ENCODE assay signal across 14 cellular contexts in genomic region chr3:128395500-128396125, GRCh38.
DNase-seq lines count a peak whose midpoint lies in the region; ATAC-seq, FAIRE-seq and TF ChIP-seq lines count a peak whose summit lies in the region.
"Had no signal": no experiment of that assay in that cellular context is flagged by ENCODE, and none has a peak within 500 bp of the region (broad histone marks: within the 10 kb centered on the region; RNA-seq: fewer than 3 reads in every experiment).

No MANE protein-coding gene starts in this region.

- no peak overlapping the region for H3K27ac ChIP-seq in GM23248
- H3K27ac ChIP-seq in heart left ventricle, result peak overlapping the region in 8 of 12 donors; percentile 6 to 68 (median 32)
- no peak overlapping the region for H3K27ac ChIP-seq in lower lobe of right lung

- in situ Hi-C loops in GM23248 (cut with MboI), result no loop called here

- 75 to 78% methylated on average over 9 of the region's 9 CpGs for WGBS in GM23248 (ENCODE audit: low coverage in 1 of 2, low lambda C conversion rate in 2 of 2, missing lambda C conversion rate in 2 of 2), 2 experiments
- 33 to 50% (median 40%) methylated on average over 6 to 9 of the region's 9 CpGs for WGBS in heart left ventricle, 4 donors

- DNase-seq in GM23248, result peak; percentile 23
- DNase-seq in bronchial epithelial cell (ENCODE audit: low read depth), result no peak
- DNase-seq in heart left ventricle, result peak; percentile 73 to 87 (median 79)
- DNase-seq in posterior vena cava (ENCODE audit: low spot score), result peak; percentile 90
- DNase-seq in UCSD-AML1 (lab: John Stamatoyannopoulos, UW; ENCODE audit: unreplicated experiment), result no peak
- DNase-seq in SW 1271 (lab: John Stamatoyannopoulos, UW), result no peak
- no peak for DNase-seq in lower lobe of right lung
- DNase-seq: Caco-2, cortex of kidney, PC-3 had no signal

- ATAC-seq in heart left ventricle (peak in 3 of 4 donors; percentile 71 to 85 (median 74)), lower lobe of right lung (no peak), HG03520 (IDR thresholded peaks at IDR 0.05; ENCODE audit: unreplicated experiment) (no peak)
- ATAC-seq: activated T-helper 17 cell treated with anti-CD3 and anti-CD28 coated beads, Interleukin-2, amount 50 U/mL, for 72 hours; PC-3 had no signal

- no peaks in the 10 kb centered on the region for H4K20me1 ChIP-seq in GM23248 (ENCODE audit: insufficient read depth)

- no peaks in the 10 kb centered on the region for H3K9me3 ChIP-seq in GM23248 (ENCODE audit: low read depth)
- no peaks in the 10 kb centered on the region for H3K9me3 ChIP-seq in heart left ventricle
- no peaks in the 10 kb centered on the region for H3K9me3 ChIP-seq in lower lobe of right lung
- H3K9me3 ChIP-seq: Caco-2, HAP-1 had no signal

- no peaks in the 10 kb centered on the region for H3K4me1 ChIP-seq in GM23248 (ENCODE audit: insufficient read depth)
- peaks cover 0 to 40% (median 18%) of the 10 kb centered on the region in 12 donors for H3K4me1 ChIP-seq in heart left ventricle
- H3K4me1 ChIP-seq in lower lobe of right lung, result no peaks in the 10 kb centered on the region
- H3K4me1 ChIP-seq: Caco-2, HAP-1 had no signal

- H3K4me2 ChIP-seq in GM23248 (ENCODE audit: unreplicated experiment), result no peak overlapping the region

- H3K27me3 ChIP-seq in GM23248 (replicated peaks; ENCODE audit: insufficient read depth) (no peaks in the 10 kb centered on the region), bronchial epithelial cell (ENCODE audit: control insufficient read depth, insufficient read depth, low read length) (no peaks in the 10 kb centered on the region), heart left ventricle (no peaks in the 10 kb centered on the region), lower lobe of right lung (ENCODE audit: low read depth) (no peaks in the 10 kb centered on the region)

- intact Hi-C loops in heart left ventricle (cut with DNase I) (loop anchor here in 1 of 10 donors (10.0 kb wide), 1 partner anchor 151 kb away; no protein-coding TSS in a partner anchor), posterior vena cava (cut with DNase I) (no loop called here), lower lobe of right lung (cut with DNase I) (no loop called here)

- no peak overlapping the region for H3K9ac ChIP-seq in GM23248

- TF ChIP-seq POLR2A in heart left ventricle (IDR thresholded peaks at IDR 0.05), result no peak

- H3K79me2 ChIP-seq in GM23248 (ENCODE audit: insufficient read depth), result no peaks in the 10 kb centered on the region

- no peak for TF ChIP-seq CTCF in bronchial epithelial cell (IDR thresholded peaks at IDR 0.05; ENCODE audit: insufficient read depth, low read length, severe bottlenecking)
- no peak for TF ChIP-seq CTCF in heart left ventricle (IDR thresholded peaks at IDR 0.05)
- no peak for TF ChIP-seq CTCF in lower lobe of right lung (IDR thresholded peaks at IDR 0.05)

- H3K4me3 ChIP-seq in GM23248, result no peak overlapping the region
- H3K4me3 ChIP-seq in bronchial epithelial cell (ENCODE audit: low read depth, low read length), result no peak overlapping the region
- no peak overlapping the region for H3K4me3 ChIP-seq in heart left ventricle
- H3K4me3 ChIP-seq in lower lobe of right lung, result no peak overlapping the region
- H3K4me3 ChIP-seq: HAP-1 had no signal

- FAIRE-seq in bronchial epithelial cell (lab: Jason Lieb, UNC), result peak; percentile 23
- FAIRE-seq: TTC549 had no signal

- H3K9me2 ChIP-seq in GM23248 (ENCODE audit: insufficient read depth), result no peaks in the 10 kb centered on the region

- H3F3A ChIP-seq in GM23248 (ENCODE audit: insufficient read depth), result no peaks in the 10 kb centered on the region

- H3K36me3 ChIP-seq in GM23248 (ENCODE audit: low read depth) (no peaks in the 10 kb centered on the region), bronchial epithelial cell (ENCODE audit: control insufficient read depth, insufficient read depth, low read length) (no peaks in the 10 kb centered on the region), heart left ventricle (no peaks in the 10 kb centered on the region), lower lobe of right lung (no peaks in the 10 kb centered on the region)
- H3K36me3 ChIP-seq: HAP-1 had no signal

- H2AFZ ChIP-seq in GM23248, result no peak overlapping the region

Comparison
In these comparisons a context has a peak if more than half of its experiments do, and no peak if none do; other contexts are left out.
1. DNase-seq: peak in GM23248 (single experiment), heart left ventricle (5 of 5) and posterior vena cava (single experiment); none in bronchial epithelial cell (single experiment), UCSD-AML1 (single experiment), SW 1271 (0 of 2) and lower lobe of right lung (single experiment).
2. H3K27ac ChIP-seq: peak in heart left ventricle (8 of 12); none in GM23248 (single experiment) and lower lobe of right lung (single experiment).
3. ATAC-seq: peak in heart left ventricle (3 of 4); none in lower lobe of right lung (0 of 2) and HG03520 (single experiment).